In genomic region chr2:71882949-71883472, GRCh38 we compare ENCODE assay signal across 1 cellular context.
TF ChIP-seq lines count a peak whose summit lies in the region.

No MANE protein-coding gene starts in this region.

TF ChIP-seq in HepG2, 621 proteins besides CTCF, POLR2A, EP300 and RAD21 (continued from another document and continues in another):
- TF ChIP-seq BCLAF1 (IDR thresholded peaks at IDR 0.05) (no peak), REST (IDR thresholded peaks at IDR 0.05; ENCODE audit: borderline replicate concordance in 1 of 2, low read depth in 1 of 2, low read length in 2 of 2) (peak in 1 of 2 experiments; percentile 58; a peak in 1 of 4 replicates), CAMTA2 (CRISPR knock-in tag; IDR thresholded peaks at IDR 0.05; ENCODE audit: borderline replicate concordance) (no peak), GATAD1 (CRISPR knock-in tag; IDR thresholded peaks at IDR 0.05) (peak; percentile 66; the same call in 1 of the 2 replicates), ZBTB44 (CRISPR knock-in tag; IDR thresholded peaks at IDR 0.05) (no peak), ZNF501 (CRISPR knock-in tag; IDR thresholded peaks at IDR 0.05) (peak; percentile 89), YEATS2 (CRISPR knock-in tag; IDR thresholded peaks at IDR 0.05; ENCODE audit: borderline replicate concordance) (peak; percentile 82; the same call in 1 of the 2 replicates), ZFP1 (CRISPR knock-in tag; IDR thresholded peaks at IDR 0.05) (peak; percentile 74; the same call in 1 of the 2 replicates), NCOA1 (CRISPR knock-in tag; IDR thresholded peaks at IDR 0.05) (no peak), NFRKB (IDR thresholded peaks at IDR 0.05) (no peak), ZNF205 (CRISPR knock-in tag; IDR thresholded peaks at IDR 0.05) (0 out of 2 replicates have a peak, but pooled peaks have one; percentile 67), SMAD1 (CRISPR knock-in tag; IDR thresholded peaks at IDR 0.05; ENCODE audit: borderline replicate concordance, low read depth) (no peak), MEIS1 (CRISPR knock-in tag; IDR thresholded peaks at IDR 0.05; ENCODE audit: borderline replicate concordance) (peak; percentile 78; the same call in 1 of the 2 replicates), ATRX (CRISPR knock-in tag; IDR thresholded peaks at IDR 0.05; ENCODE audit: borderline replicate concordance) (no peak), ZNF761 (CRISPR knock-in tag; conservative IDR thresholded peaks at IDR 0.05) (0 out of 2 replicates have a peak, but pooled peaks have one; percentile 64), ELF4 (CRISPR knock-in tag; IDR thresholded peaks at IDR 0.05; ENCODE audit: borderline replicate concordance) (no peak), PTBP1 (IDR thresholded peaks at IDR 0.05; ENCODE audit: low read depth, low read length, poor library complexity, severe bottlenecking) (peak; percentile 75), ZNF766 (CRISPR knock-in tag; IDR thresholded peaks at IDR 0.05; ENCODE audit: borderline replicate concordance) (peak; percentile 63; the same call in 1 of the 2 replicates), ATM (IDR thresholded peaks at IDR 0.05; ENCODE audit: borderline replicate concordance) (no peak), GATA4 (IDR thresholded peaks at IDR 0.05; ENCODE audit: borderline replicate concordance, low read depth) (0 out of 2 replicates have a peak, but pooled peaks have one; percentile 34), TIGD3 (CRISPR knock-in tag; IDR thresholded peaks at IDR 0.05; ENCODE audit: borderline replicate concordance) (no peak), HNRNPH1 (optimal IDR thresholded peaks at IDR 0.05; ENCODE audit: low read depth, low read length) (no peak), RBM39 (IDR thresholded peaks at IDR 0.05; ENCODE audit: low read depth, low read length, poor library complexity, severe bottlenecking) (peak; percentile 65), IRX3 (CRISPR knock-in tag; IDR thresholded peaks at IDR 0.05; ENCODE audit: borderline replicate concordance, low read depth) (no peak), ZNF768 (CRISPR knock-in tag; IDR thresholded peaks at IDR 0.05) (peak; percentile 55; the same call in 1 of the 2 replicates), BORCS8-MEF2B (CRISPR knock-in tag; IDR thresholded peaks at IDR 0.05) (peak; percentile 40; the same call in 1 of the 2 replicates), ZNF282 (IDR thresholded peaks at IDR 0.05; ENCODE audit: partially characterized antibody) (no peak), KLF13 (CRISPR knock-in tag; IDR thresholded peaks at IDR 0.05) (no peak), PAF1 (CRISPR knock-in tag; IDR thresholded peaks at IDR 0.05) (no peak), NFIB (CRISPR knock-in tag; IDR thresholded peaks at IDR 0.05; ENCODE audit: borderline replicate concordance) (0 out of 2 replicates have a peak, but pooled peaks have one; percentile 82), HNRNPLL (IDR thresholded peaks at IDR 0.05; ENCODE audit: low read depth, low read length, poor library complexity, severe bottlenecking) (peak; percentile 48), CCAR2 (optimal IDR thresholded peaks at IDR 0.05; ENCODE audit: low read depth, low read length) (no peak), MTA3 (CRISPR knock-in tag; IDR thresholded peaks at IDR 0.05) (no peak), ZNF790 (CRISPR knock-in tag; IDR thresholded peaks at IDR 0.05; ENCODE audit: borderline replicate concordance) (peak; percentile 80; the same call in 1 of the 2 replicates), ZNF660 (CRISPR knock-in tag; IDR thresholded peaks at IDR 0.05; ENCODE audit: borderline replicate concordance, low read depth) (no peak), THRA (CRISPR knock-in tag; IDR thresholded peaks at IDR 0.05; ENCODE audit: borderline replicate concordance) (peak; percentile 68; the same call in 1 of the 2 replicates), ZNF207 (IDR thresholded peaks at IDR 0.05; ENCODE audit: borderline replicate concordance) (no peak), ZNF234 (CRISPR knock-in tag; conservative IDR thresholded peaks at IDR 0.05) (no peak), FOXO1 (CRISPR knock-in tag; IDR thresholded peaks at IDR 0.05) (peak; percentile 99), SMAD9 (CRISPR knock-in tag; IDR thresholded peaks at IDR 0.05) (no peak), CHD2 (IDR thresholded peaks at IDR 0.05; ENCODE audit: low read depth, low read length) (no peak), FUBP1 (CRISPR knock-in tag; IDR thresholded peaks at IDR 0.05; ENCODE audit: borderline replicate concordance) (peak; percentile 87; the same call in 1 of the 2 replicates)
- TF ChIP-seq, protein P1, sequence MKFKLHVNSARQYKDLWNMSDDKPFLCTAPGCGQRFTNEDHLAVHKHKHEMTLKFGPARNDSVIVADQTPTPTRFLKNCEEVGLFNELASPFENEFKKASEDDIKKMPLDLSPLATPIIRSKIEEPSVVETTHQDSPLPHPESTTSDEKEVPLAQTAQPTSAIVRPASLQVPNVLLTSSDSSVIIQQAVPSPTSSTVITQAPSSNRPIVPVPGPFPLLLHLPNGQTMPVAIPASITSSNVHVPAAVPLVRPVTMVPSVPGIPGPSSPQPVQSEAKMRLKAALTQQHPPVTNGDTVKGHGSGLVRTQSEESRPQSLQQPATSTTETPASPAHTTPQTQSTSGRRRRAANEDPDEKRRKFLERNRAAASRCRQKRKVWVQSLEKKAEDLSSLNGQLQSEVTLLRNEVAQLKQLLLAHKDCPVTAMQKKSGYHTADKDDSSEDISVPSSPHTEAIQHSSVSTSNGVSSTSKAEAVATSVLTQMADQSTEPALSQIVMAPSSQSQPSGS (CRISPR knock-in tag; IDR thresholded peaks at IDR 0.05) = peak; percentile 83; the same call in 1 of the 2 replicates
- TF ChIP-seq, protein P2, sequence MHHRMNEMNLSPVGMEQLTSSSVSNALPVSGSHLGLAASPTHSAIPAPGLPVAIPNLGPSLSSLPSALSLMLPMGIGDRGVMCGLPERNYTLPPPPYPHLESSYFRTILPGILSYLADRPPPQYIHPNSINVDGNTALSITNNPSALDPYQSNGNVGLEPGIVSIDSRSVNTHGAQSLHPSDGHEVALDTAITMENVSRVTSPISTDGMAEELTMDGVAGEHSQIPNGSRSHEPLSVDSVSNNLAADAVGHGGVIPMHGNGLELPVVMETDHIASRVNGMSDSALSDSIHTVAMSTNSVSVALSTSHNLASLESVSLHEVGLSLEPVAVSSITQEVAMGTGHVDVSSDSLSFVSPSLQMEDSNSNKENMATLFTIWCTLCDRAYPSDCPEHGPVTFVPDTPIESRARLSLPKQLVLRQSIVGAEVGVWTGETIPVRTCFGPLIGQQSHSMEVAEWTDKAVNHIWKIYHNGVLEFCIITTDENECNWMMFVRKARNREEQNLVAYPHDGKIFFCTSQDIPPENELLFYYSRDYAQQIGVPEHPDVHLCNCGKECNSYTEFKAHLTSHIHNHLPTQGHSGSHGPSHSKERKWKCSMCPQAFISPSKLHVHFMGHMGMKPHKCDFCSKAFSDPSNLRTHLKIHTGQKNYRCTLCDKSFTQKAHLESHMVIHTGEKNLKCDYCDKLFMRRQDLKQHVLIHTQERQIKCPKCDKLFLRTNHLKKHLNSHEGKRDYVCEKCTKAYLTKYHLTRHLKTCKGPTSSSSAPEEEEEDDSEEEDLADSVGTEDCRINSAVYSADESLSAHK (CRISPR knock-in tag; IDR thresholded peaks at IDR 0.05; ENCODE audit: borderline replicate concordance) = no peak
